8 cellular contexts compared by ENCODE assay signal in genomic region chr19:20423381-20424207, GRCh38.
DNase-seq lines count a peak whose midpoint lies in the region; ATAC-seq lines count a peak whose summit lies in the region.

No MANE protein-coding gene starts in this region.

- H3K9me3 ChIP-seq in GM23248 (ENCODE audit: low read depth), result no peaks in the 10 kb centered on the region

- H3K9ac ChIP-seq in GM23248, result peak overlapping the region; percentile 99

- WGBS in GM23248 (ENCODE audit: low coverage in 1 of 2, low lambda C conversion rate in 2 of 2, missing lambda C conversion rate in 2 of 2), 2 experiments, result 1% methylated on average over 44 of the region's 44 CpGs

- peak; percentile 90 for DNase-seq in GM23248
- peak; percentile 4 to 7 for DNase-seq in activated CD4-positive, alpha-beta T cell treated with anti-CD3 and anti-CD28 coated beads for 4 hours
- peak; percentile 13 for DNase-seq in effector CD8-positive, alpha-beta T cell (lab: John Stamatoyannopoulos, UW)
- DNase-seq in lung microvascular endothelial cell (ENCODE audit: low read depth in 2 of 2), result peak; percentile 26 to 58
- peak; percentile 5 for DNase-seq in stimulated activated CD8-positive, alpha-beta memory T cell treated with anti-CD3 and anti-CD28 coated beads, Interleukin-15, amount 100 ng/mL, for 24 hours (ENCODE audit: low read depth)
- no peak for DNase-seq in UCSD-AML1 (lab: John Stamatoyannopoulos, UW; ENCODE audit: unreplicated experiment)
- no peak for DNase-seq in SKM-1 treated with dmso at 0.1 percent for 144 hours (lab: John Stamatoyannopoulos, UW; ENCODE audit: unreplicated experiment)

- peaks cover 39% of the 10 kb centered on the region for H3K79me2 ChIP-seq in GM23248 (ENCODE audit: insufficient read depth)

- no peaks in the 10 kb centered on the region for H3K27me3 ChIP-seq in GM23248 (replicated peaks; ENCODE audit: insufficient read depth)

- H3K4me3 ChIP-seq in GM23248, result peak overlapping the region; percentile 96

- no peak for ATAC-seq in HG03045 (IDR thresholded peaks at IDR 0.05; ENCODE audit: unreplicated experiment)

- peak overlapping the region; percentile 92 for H3K4me2 ChIP-seq in GM23248 (ENCODE audit: unreplicated experiment)

- in situ Hi-C loops in GM23248 (cut with MboI), result no loop called here

- 0 out of 2 replicates have a peak, but pooled peaks cover 5% of the 10 kb centered on the region for H3K4me1 ChIP-seq in GM23248 (ENCODE audit: insufficient read depth)

- no peaks in the 10 kb centered on the region for H4K20me1 ChIP-seq in GM23248 (ENCODE audit: insufficient read depth)

- H3K9me2 ChIP-seq in GM23248 (ENCODE audit: insufficient read depth), result no peaks in the 10 kb centered on the region

- peaks cover 24% of the 10 kb centered on the region for H3F3A ChIP-seq in GM23248 (ENCODE audit: insufficient read depth)

- peak overlapping the region; percentile 99 for H2AFZ ChIP-seq in GM23248

- no peaks in the 10 kb centered on the region for H3K36me3 ChIP-seq in GM23248 (ENCODE audit: low read depth)

- H3K27ac ChIP-seq in GM23248, result peak overlapping the region; percentile 99

Comparison
In these comparisons a context has a peak if more than half of its experiments do, and no peak if none do; other contexts are left out.
1. DNase-seq: peak in GM23248 (single experiment), activated CD4-positive, alpha-beta T cell treated with anti-CD3 and anti-CD28 coated beads for 4 hours (2 of 2), effector CD8-positive, alpha-beta T cell (single experiment), lung microvascular endothelial cell (2 of 2) and stimulated activated CD8-positive, alpha-beta memory T cell treated with anti-CD3 and anti-CD28 coated beads, Interleukin-15, amount 100 ng/mL, for 24 hours (single experiment); none in UCSD-AML1 (single experiment) and SKM-1 treated with dmso at 0.1 percent for 144 hours (single experiment).